Comparison of ENCODE assay signal across 17 cellular contexts in the genomic region with DNA sequence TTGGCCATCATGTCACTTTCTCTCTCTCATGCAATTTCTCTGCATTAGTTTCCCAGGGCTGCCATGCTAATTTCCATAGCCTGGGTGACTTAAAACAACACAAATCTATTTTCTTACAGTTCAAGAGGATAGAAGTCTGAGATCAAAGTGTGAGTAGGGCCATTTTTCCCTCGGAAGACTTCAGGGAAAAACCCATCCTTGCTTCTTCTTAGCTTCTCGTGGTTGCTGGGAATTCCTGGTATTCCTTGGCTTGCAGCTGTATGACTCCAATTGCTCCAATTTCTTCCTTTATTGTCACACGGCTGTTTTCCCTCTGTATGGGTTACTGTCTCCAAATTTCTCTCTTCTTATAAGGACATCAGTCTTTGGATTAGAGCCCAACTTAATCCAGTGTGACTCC.
"Had no signal": no experiment of that assay in that cellular context is flagged by ENCODE, and none has a peak within 500 bp of the region (broad histone marks: within the 10 kb centered on the region; RNA-seq: fewer than 3 reads in every experiment).

No MANE protein-coding gene starts in this region.

- ATAC-seq: esophagus mucosa; gastrocnemius medialis; lower lobe of right lung; naive thymus-derived CD4-positive, alpha-beta T cell; stimulated activated effector memory CD8-positive, alpha-beta T cell treated with anti-CD3 and anti-CD28 coated beads, Interleukin-12 subunit alpha, Interleukin-12 subunit beta, amount 100 ng/mL, for 72 hours had no signal

- H3K4me3 ChIP-seq: breast epithelium, dorsolateral prefrontal cortex, gastrocnemius medialis, hepatocyte, lower lobe of right lung, thyroid gland, uterus had no signal

- DNase-seq: activated CD4-positive, alpha-beta T cell treated with anti-CD3 and anti-CD28 coated beads for 4 hours; activated naive CD4-positive, alpha-beta T cell treated with anti-CD3 and anti-CD28 coated beads for 36 hours; dorsolateral prefrontal cortex; gastrocnemius medialis; lower lobe of right lung; midbrain; naive thymus-derived CD4-positive, alpha-beta T cell; small intestine; T1000; thyroid gland; uterus; WERI-Rb-1 had no signal

- H3K9me3 ChIP-seq: breast epithelium, gastrocnemius medialis, lower lobe of right lung, thyroid gland, uterus had no signal

- H3K36me3 ChIP-seq: breast epithelium, gastrocnemius medialis, lower lobe of right lung, thyroid gland, uterus, WERI-Rb-1 had no signal

- H3K27me3 ChIP-seq: breast epithelium, dorsolateral prefrontal cortex, gastrocnemius medialis, hepatocyte, thyroid gland, uterus had no signal

- H3K27ac ChIP-seq: breast epithelium, dorsolateral prefrontal cortex, gastrocnemius medialis, hepatocyte, lower lobe of right lung, parathyroid adenoma, thyroid gland, uterus, WERI-Rb-1 had no signal

- H3K4me1 ChIP-seq: breast epithelium, lower lobe of right lung, parathyroid adenoma, thyroid gland, uterus had no signal
